17 cellular contexts compared by ENCODE assay signal in the genomic region with DNA sequence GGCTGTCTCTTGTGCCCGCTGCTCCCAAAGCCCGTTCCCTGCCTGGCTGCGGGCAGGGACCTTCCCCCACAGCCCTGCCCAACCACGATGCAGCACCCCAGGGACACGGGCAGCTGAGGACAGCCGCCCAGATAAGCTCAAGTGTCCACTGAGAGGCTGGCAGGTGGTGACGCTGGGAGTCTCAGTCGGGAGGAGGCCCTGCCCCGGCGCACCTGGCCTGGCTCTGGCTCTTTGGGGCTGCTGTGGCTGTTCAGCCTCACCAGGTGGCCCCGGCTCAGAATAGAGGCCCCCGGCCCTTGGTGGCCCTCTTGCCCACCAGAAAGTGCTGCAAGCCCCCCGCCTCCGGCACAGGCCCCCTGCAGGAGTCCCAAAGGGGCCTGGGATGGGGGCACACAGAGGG.
A peak's percentile ranks its signal among the peaks of the same experiment; 100 is the strongest.
DNase-seq lines count a peak whose midpoint lies in the region; ATAC-seq and TF ChIP-seq lines count a peak whose summit lies in the region.
"Had no signal": no experiment of that assay in that cellular context is flagged by ENCODE, and none has a peak within 500 bp of the region (broad histone marks: within the 10 kb centered on the region; RNA-seq: fewer than 3 reads in every experiment).

No MANE protein-coding gene starts in this region.

- peaks cover 28% of the 10 kb centered on the region for H3K36me3 ChIP-seq in WERI-Rb-1
- peaks cover 4% of the 10 kb centered on the region for H3K36me3 ChIP-seq in mucosa of stomach (ENCODE audit: control insufficient read depth, insufficient read depth, low read length)

- H3K4me1 ChIP-seq in mucosa of stomach (ENCODE audit: control insufficient read depth, insufficient read depth, low read length) = peaks cover 82% of the 10 kb centered on the region

- H3K9ac ChIP-seq in mucosa of stomach (ENCODE audit: low read length) = peak overlapping the region; percentile 62
- H3K9ac ChIP-seq: parathyroid adenoma had no signal

- TF ChIP-seq CTCF in WERI-Rb-1 (IDR thresholded peaks at IDR 0.05; ENCODE audit: low read depth, low read length) (no peak), foreskin fibroblast (IDR thresholded peaks at IDR 0.05; ENCODE audit: low read depth, low read length) (no peak)

- peak; percentile 86 for DNase-seq in DMS53 treated with DMSO at 0.1 percent for 48 hours (lab: John Stamatoyannopoulos, UW; ENCODE audit: unreplicated experiment)
- DNase-seq in NCI-H2029 treated with DMSO at 0.1 percent for 48 hours (lab: John Stamatoyannopoulos, UW) = peak; percentile 89
- peak; percentile 94 for DNase-seq in WERI-Rb-1
- no peak for DNase-seq in UCSD-AML1 (lab: John Stamatoyannopoulos, UW; ENCODE audit: unreplicated experiment)
- no peak for DNase-seq in SIG-M5 treated with dmso at 0.1 percent for 504 hours (lab: John Stamatoyannopoulos, UW; ENCODE audit: unreplicated experiment)
- DNase-seq in foreskin fibroblast = no peak
- DNase-seq: activated B cell treated with CpG ODN at 0.5 μM for 24 hours; C1 segment of cervical spinal cord; foreskin melanocyte; KG1; NCI-H526 treated with DMSO at 0.1 percent for 48 hours; stimulated activated CD4-positive, alpha-beta T cell treated with anti-CD3 and anti-CD28 coated beads, Interleukin-2, amount 100 ng/mL, for 48 hours; stimulated activated naive CD4-positive, alpha-beta T cell treated with Interleukin-2 at 50 U/mL for 16 hours had no signal

- no peak for ATAC-seq in GM19023 (IDR thresholded peaks at IDR 0.05; ENCODE audit: unreplicated experiment)

- peak overlapping the region; percentile 97 for H3K27ac ChIP-seq in WERI-Rb-1
- H3K27ac ChIP-seq: ascending aorta, parathyroid adenoma had no signal

- no peaks in the 10 kb centered on the region for H3K9me3 ChIP-seq in WERI-Rb-1 (ENCODE audit: severe bottlenecking)
- no peaks in the 10 kb centered on the region for H3K9me3 ChIP-seq in mucosa of stomach (ENCODE audit: control insufficient read depth, low read length)
- H3K9me3 ChIP-seq: ascending aorta had no signal

- no peaks in the 10 kb centered on the region for H3K27me3 ChIP-seq in WERI-Rb-1 (ENCODE audit: insufficient read depth, low read depth, severe bottlenecking)
- H3K27me3 ChIP-seq in mucosa of stomach (ENCODE audit: control insufficient read depth, insufficient read depth, low read length) = no peaks in the 10 kb centered on the region
- H3K27me3 ChIP-seq: ascending aorta had no signal

- H3K4me3 ChIP-seq in WERI-Rb-1 (ENCODE audit: low read depth, low read length) (peak overlapping the region; percentile 38), mucosa of stomach (ENCODE audit: low read length) (no peak overlapping the region), foreskin fibroblast (ENCODE audit: low read depth in 1 of 2, low read length in 2 of 2) (no peak overlapping the region)
- H3K4me3 ChIP-seq: ascending aorta had no signal

Comparison
In these comparisons a context has a peak if more than half of its experiments do, and no peak if none do; other contexts are left out.
1. DNase-seq: peak in DMS53 treated with DMSO at 0.1 percent for 48 hours (single experiment), NCI-H2029 treated with DMSO at 0.1 percent for 48 hours (single experiment) and WERI-Rb-1 (single experiment); none in UCSD-AML1 (single experiment), SIG-M5 treated with dmso at 0.1 percent for 504 hours (single experiment) and foreskin fibroblast (0 of 2).